ENCODE assay signal across 16 cellular contexts in genomic region chr7:16688249-16688648, GRCh38. TPM values are rescaled to one million over a fixed set of nuclear protein-coding genes. Genes with fewer than 3 reads are reported as not detected.
DNase-seq lines count a peak whose midpoint lies in the region; ATAC-seq and TF ChIP-seq lines count a peak whose summit lies in the region.
"Had no signal": no experiment of that assay in that cellular context is flagged by ENCODE, and none has a peak within 500 bp of the region (broad histone marks: within the 10 kb centered on the region; RNA-seq: fewer than 3 reads in every experiment).

No MANE protein-coding gene starts in this region.

- WGBS in mammary epithelial cell (ENCODE audit: low coverage, missing lambda C conversion rate), result 94% methylated on average over 2 of the region's 2 CpGs

- no peak overlapping the region for H2AFZ ChIP-seq in mammary epithelial cell (ENCODE audit: low read depth, low read length)

- H4K20me1 ChIP-seq in mammary epithelial cell (ENCODE audit: insufficient read depth, low read length), result no peaks in the 10 kb centered on the region

- intact Hi-C loops in mammary epithelial cell (cut with micrococcal nuclease), result no loop called here
- intact Hi-C loops in activated T-helper 1 cell treated with anti-CD3 and anti-CD28 coated beads, Interleukin-12 subunit alpha, Interleukin-12 subunit beta, Interleukin-2, Interleukin-4 antibody, amounts not matched to agents 30 ng/mL and 10 ng/mL and 1 ng/mL, durations not matched to agents 14 hours and 24 hours and 36 hours (cut with micrococcal nuclease), result no loop called here

- in situ Hi-C loops in mammary epithelial cell (cut with MboI; ENCODE audit: low sequenced_read_pairs in 2 of 2), result no loop called here

- H3K27me3 Mint-ChIP-seq in IgD-negative memory B cell, result no peaks in the 10 kb centered on the region
- no peaks in the 10 kb centered on the region for H3K27me3 Mint-ChIP-seq in activated T-helper 1 cell treated with anti-CD3 and anti-CD28 coated beads, Interleukin-12 subunit alpha, Interleukin-12 subunit beta, Interleukin-2, Interleukin-4 antibody, amounts not matched to agents 30 ng/mL and 10 ng/mL and 1 ng/mL, durations not matched to agents 14 hours and 24 hours and 36 hours (ENCODE audit: insufficient read depth)

- DNase-seq in activated CD4-positive, alpha-beta T cell treated with anti-CD3 and anti-CD28 coated beads for 48 hours, result peak; percentile 13
- no peak for DNase-seq in activated CD4-positive, alpha-beta T cell treated with anti-CD3 and anti-CD28 coated beads, Interleukin-2, amount 50 U/mL, for 1 hour
- DNase-seq in mammary epithelial cell (peak; percentile 39), foreskin melanocyte (no peak)
- no peak for DNase-seq in stimulated activated effector memory CD8-positive, alpha-beta T cell treated with anti-CD3 and anti-CD28 coated beads, Interleukin-12 subunit alpha, Interleukin-12 subunit beta, amount 100 ng/mL, for 72 hours (ENCODE audit: low spot score in 2 of 2)
- no peak for DNase-seq in activated T-helper 1 cell treated with anti-CD3 and anti-CD28 coated beads, Interleukin-12 subunit alpha, Interleukin-12 subunit beta, Interleukin-2, Interleukin-4 antibody, amounts not matched to agents 30 ng/mL and 10 ng/mL and 1 ng/mL, durations not matched to agents 14 hours and 24 hours and 36 hours (ENCODE audit: low spot score)
- DNase-seq: activated CD4-positive, alpha-beta T cell treated with anti-CD3 and anti-CD28 coated beads for 4 hours; activated effector memory CD4-positive, alpha-beta T cell treated with anti-CD3 and anti-CD28 coated beads, Interleukin-2, amount 50 U/mL, for 16 hours; body of pancreas; NCI-H2227 treated with DMSO at 0.1 percent for 48 hours; nucleus accumbens; T-helper 1 cell had no signal

- H3K4me1 Mint-ChIP-seq in IgD-negative memory B cell, result peaks cover 18 to 21% (median 20%) of the 10 kb centered on the region in 3 donors
- no peaks in the 10 kb centered on the region for H3K4me1 Mint-ChIP-seq in stimulated activated effector memory CD8-positive, alpha-beta T cell treated with anti-CD3 and anti-CD28 coated beads, Interleukin-12 subunit alpha, Interleukin-12 subunit beta, amount 100 ng/mL, for 72 hours
- H3K4me1 Mint-ChIP-seq in activated T-helper 1 cell treated with anti-CD3 and anti-CD28 coated beads, Interleukin-12 subunit alpha, Interleukin-12 subunit beta, Interleukin-2, Interleukin-4 antibody, amounts not matched to agents 30 ng/mL and 10 ng/mL and 1 ng/mL, durations not matched to agents 14 hours and 24 hours and 36 hours (ENCODE audit: low read depth), result peaks cover 19% of the 10 kb centered on the region

- no peaks in the 10 kb centered on the region for H3K9me3 ChIP-seq in mammary epithelial cell (replicated peaks; ENCODE audit: insufficient read depth, low read length)
- H3K9me3 ChIP-seq: body of pancreas, Caco-2, HAP-1 had no signal

- peaks cover 29% of the 10 kb centered on the region for H3K36me3 ChIP-seq in mammary epithelial cell (ENCODE audit: insufficient read depth, low read length)

- no peak overlapping the region for H3K4me3 ChIP-seq in mammary epithelial cell (replicated peaks in 1 of 3; ENCODE audit: insufficient read depth in 1 of 3, low read depth in 2 of 3, low read length in 3 of 3)
- H3K4me3 ChIP-seq: body of pancreas, HAP-1 had no signal

- dilution Hi-C loops in mammary epithelial cell (cut with HindIII; ENCODE audit: low sequenced_read_pairs), result no loop called here

- H3K9me3 Mint-ChIP-seq in IgD-negative memory B cell, result no peaks in the 10 kb centered on the region
- H3K9me3 Mint-ChIP-seq in stimulated activated effector memory CD8-positive, alpha-beta T cell treated with anti-CD3 and anti-CD28 coated beads, Interleukin-12 subunit alpha, Interleukin-12 subunit beta, amount 100 ng/mL, for 72 hours, result no peaks in the 10 kb centered on the region
- no peaks in the 10 kb centered on the region for H3K9me3 Mint-ChIP-seq in activated T-helper 1 cell treated with anti-CD3 and anti-CD28 coated beads, Interleukin-12 subunit alpha, Interleukin-12 subunit beta, Interleukin-2, Interleukin-4 antibody, amounts not matched to agents 30 ng/mL and 10 ng/mL and 1 ng/mL, durations not matched to agents 14 hours and 24 hours and 36 hours

- no TSS peak for BruUV-seq in mammary epithelial cell (replicated peaks; lab: Mats Ljungman, UMichigan)

- H3K4me2 ChIP-seq in mammary epithelial cell (ENCODE audit: insufficient read depth, low read depth, low read length), result no peak overlapping the region

- H3K4me1 ChIP-seq in mammary epithelial cell (ENCODE audit: insufficient read depth, low read length), result no peaks in the 10 kb centered on the region
- H3K4me1 ChIP-seq: body of pancreas, HAP-1 had no signal

- H3K36me3 Mint-ChIP-seq in IgD-negative memory B cell, result peaks cover 8% of the 10 kb centered on the region
- peaks cover 83% of the 10 kb centered on the region for H3K36me3 Mint-ChIP-seq in stimulated activated effector memory CD8-positive, alpha-beta T cell treated with anti-CD3 and anti-CD28 coated beads, Interleukin-12 subunit alpha, Interleukin-12 subunit beta, amount 100 ng/mL, for 72 hours
- peaks cover 41% of the 10 kb centered on the region for H3K36me3 Mint-ChIP-seq in activated T-helper 1 cell treated with anti-CD3 and anti-CD28 coated beads, Interleukin-12 subunit alpha, Interleukin-12 subunit beta, Interleukin-2, Interleukin-4 antibody, amounts not matched to agents 30 ng/mL and 10 ng/mL and 1 ng/mL, durations not matched to agents 14 hours and 24 hours and 36 hours (ENCODE audit: low read depth)

- H3K9ac ChIP-seq in mammary epithelial cell (ENCODE audit: insufficient read depth, low read length), result no peak overlapping the region

- H3K79me2 ChIP-seq in mammary epithelial cell (ENCODE audit: insufficient read depth, low read length), result no peaks in the 10 kb centered on the region

- peak overlapping the region in 2 of 3 donors; percentile 61 to 72 for H3K27ac Mint-ChIP-seq in IgD-negative memory B cell
- H3K27ac Mint-ChIP-seq in stimulated activated effector memory CD8-positive, alpha-beta T cell treated with anti-CD3 and anti-CD28 coated beads, Interleukin-12 subunit alpha, Interleukin-12 subunit beta, amount 100 ng/mL, for 72 hours, result no peak overlapping the region
- H3K27ac Mint-ChIP-seq in activated T-helper 1 cell treated with anti-CD3 and anti-CD28 coated beads, Interleukin-12 subunit alpha, Interleukin-12 subunit beta, Interleukin-2, Interleukin-4 antibody, amounts not matched to agents 30 ng/mL and 10 ng/mL and 1 ng/mL, durations not matched to agents 14 hours and 24 hours and 36 hours, result no peak overlapping the region

- no peak overlapping the region for H3K27ac ChIP-seq in mammary epithelial cell (ENCODE audit: insufficient read depth, low read depth, low read length)
- H3K27ac ChIP-seq: body of pancreas had no signal

- ATAC-seq in stimulated activated effector memory CD8-positive, alpha-beta T cell treated with anti-CD3 and anti-CD28 coated beads, Interleukin-12 subunit alpha, Interleukin-12 subunit beta, amount 100 ng/mL, for 72 hours, result peak; percentile 55
- no peak for ATAC-seq in GM21367 (IDR thresholded peaks at IDR 0.05; ENCODE audit: unreplicated experiment)
- ATAC-seq: body of pancreas had no signal

- H3K27me3 ChIP-seq in mammary epithelial cell (ENCODE audit: insufficient read depth, low read length), result no peaks in the 10 kb centered on the region
- H3K27me3 ChIP-seq: body of pancreas had no signal

- H3K4me3 Mint-ChIP-seq in IgD-negative memory B cell, result no peak overlapping the region
- H3K4me3 Mint-ChIP-seq in stimulated activated effector memory CD8-positive, alpha-beta T cell treated with anti-CD3 and anti-CD28 coated beads, Interleukin-12 subunit alpha, Interleukin-12 subunit beta, amount 100 ng/mL, for 72 hours, result no peak overlapping the region
- H3K4me3 Mint-ChIP-seq in activated T-helper 1 cell treated with anti-CD3 and anti-CD28 coated beads, Interleukin-12 subunit alpha, Interleukin-12 subunit beta, Interleukin-2, Interleukin-4 antibody, amounts not matched to agents 30 ng/mL and 10 ng/mL and 1 ng/mL, durations not matched to agents 14 hours and 24 hours and 36 hours, result no peak overlapping the region

- CTCF ChIA-PET in mammary epithelial cell (lab: Charles Lee; ENCODE audit: low non-redundant PET), result no interaction called here

- no peak for TF ChIP-seq CTCF in mammary epithelial cell (conservative IDR thresholded peaks at IDR 0.05 in 1 of 2, IDR thresholded peaks at IDR 0.05 in 1 of 2; ENCODE audit: extremely low read depth in 1 of 2, insufficient read depth in 1 of 2, low read depth in 1 of 2, low read length in 2 of 2)

RNA-seq across cellular contexts. Expression of gene BZW2, which starts 42.3 kb away (rescaled TPM):
- 43.8 TPM for polyA plus RNA-seq in IgD-negative memory B cell
- total RNA-seq in mammary epithelial cell, result 10 to 100 TPM; 66.2 to 75.0 TPM
- 74.2 TPM for polyA plus RNA-seq in mammary epithelial cell
- polyA minus RNA-seq in mammary epithelial cell, result 38.2 TPM
- 94.3 and 101 TPM in 2 replicates for total RNA-seq in activated T-helper 1 cell treated with anti-CD3 and anti-CD28 coated beads, Interleukin-12 subunit alpha, Interleukin-12 subunit beta, Interleukin-2, Interleukin-4 antibody, amounts not matched to agents 30 ng/mL and 10 ng/mL and 1 ng/mL, durations not matched to agents 14 hours and 24 hours and 36 hours

RNA-seq across cellular contexts. Expression of gene ANKMY2, which starts 42.7 kb away (rescaled TPM):
- polyA plus RNA-seq in IgD-negative memory B cell (16.9 TPM), mammary epithelial cell (11.3 TPM)
- 10 to 100 TPM; 11.0 to 24.3 TPM for total RNA-seq in mammary epithelial cell
- 12.1 TPM for polyA minus RNA-seq in mammary epithelial cell
- total RNA-seq in activated T-helper 1 cell treated with anti-CD3 and anti-CD28 coated beads, Interleukin-12 subunit alpha, Interleukin-12 subunit beta, Interleukin-2, Interleukin-4 antibody, amounts not matched to agents 30 ng/mL and 10 ng/mL and 1 ng/mL, durations not matched to agents 14 hours and 24 hours and 36 hours, result 6.9 and 8.4 TPM in 2 replicates

Comparison
In these comparisons a context has a peak if more than half of its experiments do, and no peak if none do; other contexts are left out.
1. DNase-seq: peak in activated CD4-positive, alpha-beta T cell treated with anti-CD3 and anti-CD28 coated beads for 48 hours (single experiment) and mammary epithelial cell (single experiment); none in activated CD4-positive, alpha-beta T cell treated with anti-CD3 and anti-CD28 coated beads, Interleukin-2, amount 50 U/mL, for 1 hour (single experiment), stimulated activated effector memory CD8-positive, alpha-beta T cell treated with anti-CD3 and anti-CD28 coated beads, Interleukin-12 subunit alpha, Interleukin-12 subunit beta, amount 100 ng/mL, for 72 hours (0 of 2), activated T-helper 1 cell treated with anti-CD3 and anti-CD28 coated beads, Interleukin-12 subunit alpha, Interleukin-12 subunit beta, Interleukin-2, Interleukin-4 antibody, amounts not matched to agents 30 ng/mL and 10 ng/mL and 1 ng/mL, durations not matched to agents 14 hours and 24 hours and 36 hours (single experiment) and foreskin melanocyte (single experiment).
2. H3K27ac Mint-ChIP-seq: peak in IgD-negative memory B cell (2 of 3); none in stimulated activated effector memory CD8-positive, alpha-beta T cell treated with anti-CD3 and anti-CD28 coated beads, Interleukin-12 subunit alpha, Interleukin-12 subunit beta, amount 100 ng/mL, for 72 hours (single experiment) and activated T-helper 1 cell treated with anti-CD3 and anti-CD28 coated beads, Interleukin-12 subunit alpha, Interleukin-12 subunit beta, Interleukin-2, Interleukin-4 antibody, amounts not matched to agents 30 ng/mL and 10 ng/mL and 1 ng/mL, durations not matched to agents 14 hours and 24 hours and 36 hours (single experiment).